22 cellular contexts compared by ENCODE assay signal in the genomic region with DNA sequence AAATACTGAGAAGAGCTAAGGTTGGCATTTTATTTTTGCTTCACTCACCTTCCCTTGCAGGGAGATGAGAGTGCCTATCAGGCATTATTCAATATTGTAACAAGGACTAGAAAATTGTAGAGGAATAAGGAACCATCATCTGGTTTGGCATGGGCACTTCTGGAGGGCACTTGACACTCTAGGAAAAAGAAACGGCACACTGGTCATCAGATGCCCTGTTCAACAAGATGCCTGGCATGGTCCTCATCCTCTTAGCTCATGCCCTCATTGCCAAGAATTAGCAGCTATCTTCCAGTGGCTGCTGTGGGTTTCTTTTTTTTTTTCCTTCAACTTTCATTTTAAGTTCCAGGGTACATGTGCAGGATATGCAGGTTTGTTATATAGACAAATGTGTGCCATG.
"Had no signal": no experiment of that assay in that cellular context is flagged by ENCODE, and none has a peak within 500 bp of the region (broad histone marks: within the 10 kb centered on the region; RNA-seq: fewer than 3 reads in every experiment).

No MANE protein-coding gene starts in this region.

- H3K27ac ChIP-seq: HL-60, KMS-11, RWPE1, SJSA1, SK-N-MC had no signal

- H3K9me3 ChIP-seq: SJSA1 had no signal

- H3K27me3 ChIP-seq: SJSA1 had no signal

- H3K4me1 Mint-ChIP-seq: IgD-negative memory B cell had no signal

- DNase-seq: Kasumi-1; MM.1S; NCI-H1092 treated with DMSO at 0.1 percent for 48 hours; NCI-H1436; NCI-H187; NCI-H2081; NCI-H2107; NCI-H2227 treated with DMSO at 0.1 percent for 48 hours; NCI-H524; NCI-H526 treated with DMSO at 0.1 percent for 48 hours; NCI-H748 treated with DMSO at 0.1 percent for 48 hours; NK-92 treated with Interleukin-12 subunit alpha and Interleukin-12 subunit beta, amount 100 ng/mL, for 24 hours; PC-3; SIG-M5 had no signal

- H3K36me3 ChIP-seq: SJSA1 had no signal

- H3K27me3 Mint-ChIP-seq: IgD-negative memory B cell had no signal

- H3K36me3 Mint-ChIP-seq: IgD-negative memory B cell had no signal

- H3K4me3 ChIP-seq: K562, SJSA1, SK-N-MC had no signal

- ATAC-seq: K562, Panc1, PC-3 had no signal

- H3K4me3 Mint-ChIP-seq: IgD-negative memory B cell had no signal

- H3K4me1 ChIP-seq: SJSA1 had no signal

- H3K27ac Mint-ChIP-seq: IgD-negative memory B cell had no signal
